ENCODE assay signal across 1 cellular context in the genomic region with DNA sequence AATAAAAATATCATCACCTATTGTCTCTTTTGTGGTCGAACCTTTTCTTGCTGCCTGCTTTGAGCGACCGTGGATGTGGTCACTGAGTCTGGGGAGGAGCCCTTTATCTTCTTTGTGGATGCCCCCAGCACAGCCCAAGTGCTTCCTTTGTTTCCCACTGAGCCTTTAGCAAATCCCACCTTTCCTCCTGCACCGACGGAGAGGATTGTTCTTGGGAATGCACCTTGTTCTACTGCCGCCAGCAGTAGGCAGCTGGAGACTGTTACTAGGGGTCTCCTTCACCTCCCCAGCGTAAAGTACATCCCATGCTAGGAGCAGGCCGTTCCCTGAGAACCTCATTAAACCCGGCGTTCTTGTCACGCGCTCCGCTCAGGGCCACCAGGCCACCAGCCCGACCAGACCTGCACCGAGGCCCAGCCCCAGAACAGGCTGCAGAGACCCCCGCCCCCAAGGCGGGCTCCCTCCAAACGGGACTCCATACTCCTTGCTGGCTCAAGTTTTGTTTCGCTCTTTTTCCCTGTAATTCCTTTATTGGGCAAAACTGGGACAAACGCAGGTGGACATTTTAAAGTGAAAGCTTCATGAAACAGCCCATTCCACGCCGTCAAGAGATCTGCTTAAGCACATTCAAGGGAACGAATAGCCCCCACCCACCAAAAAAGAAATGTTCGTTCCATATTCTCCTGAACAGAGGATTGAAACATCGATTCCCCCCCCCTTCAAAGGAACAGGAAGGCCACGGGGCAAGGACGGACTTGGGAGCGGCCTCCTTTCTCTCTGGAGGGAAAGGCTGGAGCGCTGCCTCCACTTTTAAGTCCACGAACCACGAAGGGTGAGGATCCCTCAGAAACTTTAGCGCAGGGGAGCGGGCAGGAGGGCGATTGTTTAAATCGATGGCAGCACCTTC.
TF ChIP-seq lines count a peak whose summit lies in the region.

No MANE protein-coding gene starts in this region.

TF ChIP-seq in HepG2, 621 proteins besides CTCF, POLR2A, EP300 and RAD21 (continued from another document and continues in another):
- TF ChIP-seq, protein P1, sequence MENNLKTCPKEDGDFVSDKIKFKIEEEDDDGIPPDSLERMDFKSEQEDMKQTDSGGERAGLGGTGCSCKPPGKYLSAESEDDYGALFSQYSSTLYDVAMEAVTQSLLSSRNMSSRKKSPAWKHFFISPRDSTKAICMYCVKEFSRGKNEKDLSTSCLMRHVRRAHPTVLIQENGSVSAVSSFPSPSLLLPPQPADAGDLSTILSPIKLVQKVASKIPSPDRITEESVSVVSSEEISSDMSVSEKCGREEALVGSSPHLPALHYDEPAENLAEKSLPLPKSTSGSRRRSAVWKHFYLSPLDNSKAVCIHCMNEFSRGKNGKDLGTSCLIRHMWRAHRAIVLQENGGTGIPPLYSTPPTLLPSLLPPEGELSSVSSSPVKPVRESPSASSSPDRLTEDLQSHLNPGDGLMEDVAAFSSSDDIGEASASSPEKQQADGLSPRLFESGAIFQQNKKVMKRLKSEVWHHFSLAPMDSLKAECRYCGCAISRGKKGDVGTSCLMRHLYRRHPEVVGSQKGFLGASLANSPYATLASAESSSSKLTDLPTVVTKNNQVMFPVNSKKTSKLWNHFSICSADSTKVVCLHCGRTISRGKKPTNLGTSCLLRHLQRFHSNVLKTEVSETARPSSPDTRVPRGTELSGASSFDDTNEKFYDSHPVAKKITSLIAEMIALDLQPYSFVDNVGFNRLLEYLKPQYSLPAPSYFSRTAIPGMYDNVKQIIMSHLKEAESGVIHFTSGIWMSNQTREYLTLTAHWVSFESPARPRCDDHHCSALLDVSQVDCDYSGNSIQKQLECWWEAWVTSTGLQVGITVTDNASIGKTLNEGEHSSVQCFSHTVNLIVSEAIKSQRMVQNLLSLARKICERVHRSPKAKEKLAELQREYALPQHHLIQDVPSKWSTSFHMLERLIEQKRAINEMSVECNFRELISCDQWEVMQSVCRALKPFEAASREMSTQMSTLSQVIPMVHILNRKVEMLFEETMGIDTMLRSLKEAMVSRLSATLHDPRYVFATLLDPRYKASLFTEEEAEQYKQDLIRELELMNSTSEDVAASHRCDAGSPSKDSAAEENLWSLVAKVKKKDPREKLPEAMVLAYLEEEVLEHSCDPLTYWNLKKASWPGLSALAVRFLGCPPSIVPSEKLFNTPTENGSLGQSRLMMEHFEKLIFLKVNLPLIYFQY (CRISPR knock-in tag; IDR thresholded peaks at IDR 0.05; ENCODE audit: borderline replicate concordance): no peak
- TF ChIP-seq U2AF2 (IDR thresholded peaks at IDR 0.05; ENCODE audit: low read depth, low read length): 0 out of 2 replicates have a peak, but pooled peaks have one; percentile 47
- TF ChIP-seq ZNF160 (CRISPR knock-in tag; IDR thresholded peaks at IDR 0.05): peak; percentile 79; the same call in 1 of the 2 replicates
- no peak for TF ChIP-seq ZNF441 (CRISPR knock-in tag; IDR thresholded peaks at IDR 0.05; ENCODE audit: borderline replicate concordance)
- TF ChIP-seq ZNF256 (CRISPR knock-in tag; conservative IDR thresholded peaks at IDR 0.05): no peak
- no peak for TF ChIP-seq ISL2 (CRISPR knock-in tag; IDR thresholded peaks at IDR 0.05)
- no peak for TF ChIP-seq ZNF17 (CRISPR knock-in tag; IDR thresholded peaks at IDR 0.05)
- TF ChIP-seq ZNF546 (CRISPR knock-in tag; conservative IDR thresholded peaks at IDR 0.05): no peak
- TF ChIP-seq CHD4 (IDR thresholded peaks at IDR 0.05; ENCODE audit: borderline replicate concordance, low read length): no peak
- TF ChIP-seq, protein P2, sequence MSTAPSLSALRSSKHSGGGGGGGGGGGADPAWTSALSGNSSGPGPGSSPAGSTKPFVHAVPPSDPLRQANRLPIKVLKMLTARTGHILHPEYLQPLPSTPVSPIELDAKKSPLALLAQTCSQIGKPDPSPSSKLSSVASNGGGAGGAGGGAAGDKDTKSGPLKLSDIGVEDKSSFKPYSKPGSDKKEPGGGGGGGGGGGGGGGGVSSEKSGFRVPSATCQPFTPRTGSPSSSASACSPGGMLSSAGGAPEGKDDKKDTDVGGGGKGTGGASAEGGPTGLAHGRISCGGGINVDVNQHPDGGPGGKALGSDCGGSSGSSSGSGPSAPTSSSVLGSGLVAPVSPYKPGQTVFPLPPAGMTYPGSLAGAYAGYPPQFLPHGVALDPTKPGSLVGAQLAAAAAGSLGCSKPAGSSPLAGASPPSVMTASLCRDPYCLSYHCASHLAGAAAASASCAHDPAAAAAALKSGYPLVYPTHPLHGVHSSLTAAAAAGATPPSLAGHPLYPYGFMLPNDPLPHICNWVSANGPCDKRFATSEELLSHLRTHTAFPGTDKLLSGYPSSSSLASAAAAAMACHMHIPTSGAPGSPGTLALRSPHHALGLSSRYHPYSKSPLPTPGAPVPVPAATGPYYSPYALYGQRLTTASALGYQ (CRISPR knock-in tag; IDR thresholded peaks at IDR 0.05): no peak; the same call in 1 of the 2 replicates
- no peak for TF ChIP-seq FOXM1 (CRISPR knock-in tag; IDR thresholded peaks at IDR 0.05)
- TF ChIP-seq ZEB1 (IDR thresholded peaks at IDR 0.05; ENCODE audit: insufficient replicate concordance, low read depth): no peak
- peak; percentile 66 for TF ChIP-seq YY1 (IDR thresholded peaks at IDR 0.05; ENCODE audit: insufficient read depth, insufficient replicate concordance, low read depth, low read length)
- TF ChIP-seq HNRNPL (IDR thresholded peaks at IDR 0.05; ENCODE audit: low read depth, low read length): 0 out of 2 replicates have a peak, but pooled peaks have one; percentile 44
- TF ChIP-seq NFE2L2 (IDR thresholded peaks at IDR 0.05; ENCODE audit: low read length): no peak
- TF ChIP-seq PTBP1 (IDR thresholded peaks at IDR 0.05; ENCODE audit: low read depth, low read length, poor library complexity, severe bottlenecking): no peak
- TF ChIP-seq ZNF816 (CRISPR knock-in tag; IDR thresholded peaks at IDR 0.05; ENCODE audit: borderline replicate concordance): peak; percentile 85; the same call in 1 of the 2 replicates
- no peak for TF ChIP-seq MLLT10 (CRISPR knock-in tag; IDR thresholded peaks at IDR 0.05)
- TF ChIP-seq ZFP41 (CRISPR knock-in tag; IDR thresholded peaks at IDR 0.05; ENCODE audit: borderline replicate concordance): 0 out of 2 replicates have a peak, but pooled peaks have one; percentile 69
- peak; percentile 25; the same call in 1 of the 2 replicates for TF ChIP-seq ZSCAN31 (CRISPR knock-in tag; IDR thresholded peaks at IDR 0.05; ENCODE audit: low read depth)
- no peak for TF ChIP-seq BCL6 (CRISPR knock-in tag; IDR thresholded peaks at IDR 0.05)
- TF ChIP-seq SPEN (CRISPR knock-in tag; IDR thresholded peaks at IDR 0.05; ENCODE audit: low read depth): peak; percentile 51; the same call in 1 of the 2 replicates
- TF ChIP-seq, protein P3, sequence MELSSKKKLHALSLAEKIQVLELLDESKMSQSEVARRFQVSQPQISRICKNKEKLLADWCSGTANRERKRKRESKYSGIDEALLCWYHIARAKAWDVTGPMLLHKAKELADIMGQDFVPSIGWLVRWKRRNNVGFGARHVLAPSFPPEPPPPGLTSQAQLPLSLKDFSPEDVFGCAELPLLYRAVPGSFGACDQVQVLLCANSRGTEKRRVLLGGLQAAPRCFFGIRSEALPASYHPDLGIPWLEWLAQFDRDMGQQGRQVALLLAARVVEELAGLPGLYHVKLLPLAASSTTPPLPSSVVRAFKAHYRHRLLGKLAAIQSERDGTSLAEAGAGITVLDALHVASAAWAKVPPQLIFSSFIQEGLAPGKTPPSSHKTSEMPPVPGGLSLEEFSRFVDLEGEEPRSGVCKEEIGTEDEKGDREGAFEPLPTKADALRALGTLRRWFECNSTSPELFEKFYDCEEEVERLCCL (CRISPR knock-in tag; IDR thresholded peaks at IDR 0.05; ENCODE audit: borderline replicate concordance): no peak; the same call in 1 of the 2 replicates
- no peak for TF ChIP-seq ZFP36L2 (CRISPR knock-in tag; IDR thresholded peaks at IDR 0.05)
- TF ChIP-seq, protein P4, sequence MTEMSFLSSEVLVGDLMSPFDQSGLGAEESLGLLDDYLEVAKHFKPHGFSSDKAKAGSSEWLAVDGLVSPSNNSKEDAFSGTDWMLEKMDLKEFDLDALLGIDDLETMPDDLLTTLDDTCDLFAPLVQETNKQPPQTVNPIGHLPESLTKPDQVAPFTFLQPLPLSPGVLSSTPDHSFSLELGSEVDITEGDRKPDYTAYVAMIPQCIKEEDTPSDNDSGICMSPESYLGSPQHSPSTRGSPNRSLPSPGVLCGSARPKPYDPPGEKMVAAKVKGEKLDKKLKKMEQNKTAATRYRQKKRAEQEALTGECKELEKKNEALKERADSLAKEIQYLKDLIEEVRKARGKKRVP (CRISPR knock-in tag; IDR thresholded peaks at IDR 0.05): peak in 1 of 2 experiments; percentile 3; a peak in 1 of 4 replicates
- TF ChIP-seq SMYD3 (CRISPR knock-in tag; IDR thresholded peaks at IDR 0.05): no peak
- TF ChIP-seq ZSCAN12 (CRISPR knock-in tag; IDR thresholded peaks at IDR 0.05): 0 out of 2 replicates have a peak, but pooled peaks have one; percentile 46
- TF ChIP-seq JUN (CRISPR knock-in tag; IDR thresholded peaks at IDR 0.05): no peak
- no peak for TF ChIP-seq BORCS8-MEF2B (CRISPR knock-in tag; IDR thresholded peaks at IDR 0.05)
- peak; percentile 70 for TF ChIP-seq PITX1 (CRISPR knock-in tag; IDR thresholded peaks at IDR 0.05)
- TF ChIP-seq, protein P5, sequence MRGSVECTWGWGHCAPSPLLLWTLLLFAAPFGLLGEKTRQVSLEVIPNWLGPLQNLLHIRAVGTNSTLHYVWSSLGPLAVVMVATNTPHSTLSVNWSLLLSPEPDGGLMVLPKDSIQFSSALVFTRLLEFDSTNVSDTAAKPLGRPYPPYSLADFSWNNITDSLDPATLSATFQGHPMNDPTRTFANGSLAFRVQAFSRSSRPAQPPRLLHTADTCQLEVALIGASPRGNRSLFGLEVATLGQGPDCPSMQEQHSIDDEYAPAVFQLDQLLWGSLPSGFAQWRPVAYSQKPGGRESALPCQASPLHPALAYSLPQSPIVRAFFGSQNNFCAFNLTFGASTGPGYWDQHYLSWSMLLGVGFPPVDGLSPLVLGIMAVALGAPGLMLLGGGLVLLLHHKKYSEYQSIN (CRISPR knock-in tag; IDR thresholded peaks at IDR 0.05; ENCODE audit: borderline replicate concordance): no peak
- peak; percentile 64 for TF ChIP-seq MED1 (CRISPR knock-in tag; IDR thresholded peaks at IDR 0.05)
- no peak for TF ChIP-seq THYN1 (CRISPR knock-in tag; IDR thresholded peaks at IDR 0.05; ENCODE audit: borderline replicate concordance, low read depth)
- TF ChIP-seq, protein P6, sequence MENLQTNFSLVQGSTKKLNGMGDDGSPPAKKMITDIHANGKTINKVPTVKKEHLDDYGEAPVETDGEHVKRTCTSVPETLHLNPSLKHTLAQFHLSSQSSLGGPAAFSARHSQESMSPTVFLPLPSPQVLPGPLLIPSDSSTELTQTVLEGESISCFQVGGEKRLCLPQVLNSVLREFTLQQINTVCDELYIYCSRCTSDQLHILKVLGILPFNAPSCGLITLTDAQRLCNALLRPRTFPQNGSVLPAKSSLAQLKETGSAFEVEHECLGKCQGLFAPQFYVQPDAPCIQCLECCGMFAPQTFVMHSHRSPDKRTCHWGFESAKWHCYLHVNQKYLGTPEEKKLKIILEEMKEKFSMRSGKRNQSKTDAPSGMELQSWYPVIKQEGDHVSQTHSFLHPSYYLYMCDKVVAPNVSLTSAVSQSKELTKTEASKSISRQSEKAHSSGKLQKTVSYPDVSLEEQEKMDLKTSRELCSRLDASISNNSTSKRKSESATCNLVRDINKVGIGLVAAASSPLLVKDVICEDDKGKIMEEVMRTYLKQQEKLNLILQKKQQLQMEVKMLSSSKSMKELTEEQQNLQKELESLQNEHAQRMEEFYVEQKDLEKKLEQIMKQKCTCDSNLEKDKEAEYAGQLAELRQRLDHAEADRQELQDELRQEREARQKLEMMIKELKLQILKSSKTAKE (CRISPR knock-in tag; IDR thresholded peaks at IDR 0.05; ENCODE audit: borderline replicate concordance): no peak; the same call in 1 of the 2 replicates
- TF ChIP-seq ZNF772 (CRISPR knock-in tag; IDR thresholded peaks at IDR 0.05): no peak; the same call in 1 of the 2 replicates
- no peak for TF ChIP-seq SALL2 (CRISPR knock-in tag; IDR thresholded peaks at IDR 0.05)
- TF ChIP-seq, protein P7, sequence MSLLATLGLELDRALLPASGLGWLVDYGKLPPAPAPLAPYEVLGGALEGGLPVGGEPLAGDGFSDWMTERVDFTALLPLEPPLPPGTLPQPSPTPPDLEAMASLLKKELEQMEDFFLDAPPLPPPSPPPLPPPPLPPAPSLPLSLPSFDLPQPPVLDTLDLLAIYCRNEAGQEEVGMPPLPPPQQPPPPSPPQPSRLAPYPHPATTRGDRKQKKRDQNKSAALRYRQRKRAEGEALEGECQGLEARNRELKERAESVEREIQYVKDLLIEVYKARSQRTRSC (CRISPR knock-in tag; IDR thresholded peaks at IDR 0.05; ENCODE audit: low read depth): peak; percentile 9
- TF ChIP-seq ZMYM4 (CRISPR knock-in tag; IDR thresholded peaks at IDR 0.05): peak; percentile 56
- no peak for TF ChIP-seq NFYB (CRISPR knock-in tag; IDR thresholded peaks at IDR 0.05)
- TF ChIP-seq ZNF205 (CRISPR knock-in tag; IDR thresholded peaks at IDR 0.05): peak; percentile 61; the same call in 1 of the 2 replicates
- TF ChIP-seq, protein P8, sequence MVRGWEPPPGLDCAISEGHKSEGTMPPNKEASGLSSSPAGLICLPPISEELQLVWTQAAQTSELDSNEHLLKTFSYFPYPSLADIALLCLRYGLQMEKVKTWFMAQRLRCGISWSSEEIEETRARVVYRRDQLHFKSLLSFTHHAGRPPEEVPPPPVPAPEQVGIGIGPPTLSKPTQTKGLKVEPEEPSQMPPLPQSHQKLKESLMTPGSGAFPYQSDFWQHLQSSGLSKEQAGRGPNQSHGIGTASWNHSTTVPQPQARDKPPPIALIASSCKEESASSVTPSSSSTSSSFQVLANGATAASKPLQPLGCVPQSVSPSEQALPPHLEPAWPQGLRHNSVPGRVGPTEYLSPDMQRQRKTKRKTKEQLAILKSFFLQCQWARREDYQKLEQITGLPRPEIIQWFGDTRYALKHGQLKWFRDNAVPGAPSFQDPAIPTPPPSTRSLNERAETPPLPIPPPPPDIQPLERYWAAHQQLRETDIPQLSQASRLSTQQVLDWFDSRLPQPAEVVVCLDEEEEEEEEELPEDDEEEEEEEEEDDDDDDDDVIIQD (CRISPR knock-in tag; IDR thresholded peaks at IDR 0.05; ENCODE audit: low read depth): 0 out of 2 replicates have a peak, but pooled peaks have one; percentile 2
- peak; percentile 43; the same call in 1 of the 2 replicates for TF ChIP-seq ISX (CRISPR knock-in tag; conservative IDR thresholded peaks at IDR 0.05)
- no peak for TF ChIP-seq ZNF44 (CRISPR knock-in tag; IDR thresholded peaks at IDR 0.05)
- TF ChIP-seq PHF21A (CRISPR knock-in tag; IDR thresholded peaks at IDR 0.05): no peak
- TF ChIP-seq HMG20B (CRISPR knock-in tag; conservative IDR thresholded peaks at IDR 0.05): no peak
- no peak for TF ChIP-seq ADNP (CRISPR knock-in tag; IDR thresholded peaks at IDR 0.05)
- no peak for TF ChIP-seq ZNF652 (CRISPR knock-in tag; IDR thresholded peaks at IDR 0.05; ENCODE audit: borderline replicate concordance, low read depth)
- TF ChIP-seq U2AF1 (optimal IDR thresholded peaks at IDR 0.05; ENCODE audit: low read depth, low read length): no peak
- no peak for TF ChIP-seq DPF2 (CRISPR knock-in tag; IDR thresholded peaks at IDR 0.05; ENCODE audit: borderline replicate concordance, low read depth)
- TF ChIP-seq ZNF549 (CRISPR knock-in tag; IDR thresholded peaks at IDR 0.05): no peak
- TF ChIP-seq PAF1 (CRISPR knock-in tag; IDR thresholded peaks at IDR 0.05): no peak
- no peak for TF ChIP-seq JUND (CRISPR knock-in tag; IDR thresholded peaks at IDR 0.05)
- no peak for TF ChIP-seq JARID2 (CRISPR knock-in tag; IDR thresholded peaks at IDR 0.05; ENCODE audit: insufficient replicate concordance)
- TF ChIP-seq ZNF337 (CRISPR knock-in tag; IDR thresholded peaks at IDR 0.05; ENCODE audit: borderline replicate concordance, low read depth): no peak
- TF ChIP-seq ZNF879 (CRISPR knock-in tag; IDR thresholded peaks at IDR 0.05): 0 out of 2 replicates have a peak, but pooled peaks have one; percentile 27
- TF ChIP-seq SP5 (CRISPR knock-in tag; IDR thresholded peaks at IDR 0.05; ENCODE audit: borderline replicate concordance, low read depth): no peak
